In the genomic region with DNA sequence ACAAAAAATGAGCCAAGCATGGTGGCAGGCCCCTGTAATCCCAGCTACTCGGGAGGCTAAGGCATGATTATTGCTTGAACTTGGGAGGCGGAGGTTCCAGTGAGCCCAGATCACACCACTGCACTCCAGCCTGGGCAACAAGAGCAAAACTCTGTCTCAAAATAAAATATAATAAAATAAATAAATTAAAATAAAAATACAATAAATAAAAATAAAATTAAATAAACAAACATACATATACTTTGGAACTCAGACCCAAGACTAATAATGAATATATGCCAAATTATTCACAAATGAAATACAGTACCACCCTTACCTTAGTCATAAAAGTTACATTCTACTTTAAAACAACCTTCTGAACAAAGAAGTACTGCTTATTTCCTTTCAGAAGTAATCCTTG, we compare ENCODE assay signal across 6 cellular contexts.
"Had no signal": no experiment of that assay in that cellular context is flagged by ENCODE, and none has a peak within 500 bp of the region (broad histone marks: within the 10 kb centered on the region; RNA-seq: fewer than 3 reads in every experiment).

No MANE protein-coding gene starts in this region.

- FAIRE-seq: HepG2, HTR-8/SVneo, K562 had no signal

- H3K4me3 Mint-ChIP-seq: IgD-negative memory B cell had no signal

- DNase-seq: KBM-7 had no signal

- H3K27ac ChIP-seq: HL-60 had no signal

- ATAC-seq: HepG2, K562 had no signal

- H3K9me3 Mint-ChIP-seq: IgD-negative memory B cell had no signal

- H3K27me3 Mint-ChIP-seq: IgD-negative memory B cell had no signal

- H3K4me3 ChIP-seq: K562 had no signal
